8 cellular contexts compared by ENCODE assay signal in the genomic region with DNA sequence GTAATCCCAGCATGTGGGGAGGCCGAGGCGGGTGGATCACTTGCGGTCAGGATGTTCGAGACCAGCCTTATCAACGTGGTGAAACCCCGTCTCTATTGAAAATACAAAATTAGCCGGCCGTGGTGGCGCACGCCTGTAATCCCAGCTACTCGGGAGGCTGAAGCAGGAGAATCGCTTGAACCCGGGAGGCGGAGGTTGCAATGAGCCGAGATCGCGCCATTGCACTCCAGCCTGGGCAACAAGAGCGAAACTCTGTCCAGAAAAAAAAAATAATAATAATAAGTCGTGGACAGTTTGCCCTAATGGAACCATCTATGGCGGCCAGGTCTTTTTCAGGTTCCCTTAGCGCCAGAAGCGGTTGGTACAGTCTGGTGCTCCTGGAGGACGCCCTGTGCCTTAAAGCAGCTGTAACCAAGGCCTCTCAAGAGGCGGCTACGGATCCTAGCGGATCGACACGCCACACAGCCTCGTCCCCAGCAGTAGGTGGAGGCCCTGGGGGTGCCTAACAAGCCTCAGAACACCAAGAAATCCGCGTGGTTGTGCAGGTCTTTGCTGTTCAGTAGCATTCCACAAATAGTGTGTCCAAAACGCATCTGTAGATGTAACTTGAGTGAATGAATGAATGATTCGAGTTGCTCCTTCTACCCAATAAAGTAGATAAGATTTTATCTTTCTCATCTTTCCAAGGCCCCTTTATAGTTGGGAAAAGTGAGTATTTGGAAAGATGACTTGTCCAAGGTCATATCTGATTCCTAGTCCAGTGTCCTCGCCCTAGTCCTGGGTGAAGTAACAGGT. TPM values are rescaled to one million over a fixed set of nuclear protein-coding genes. Genes with fewer than 3 reads are reported as not detected.
DNase-seq lines count a peak whose midpoint lies in the region; ATAC-seq, FAIRE-seq and TF ChIP-seq lines count a peak whose summit lies in the region.

No MANE protein-coding gene starts in this region.

- H3K27me3 ChIP-seq in HUES64 (ENCODE audit: insufficient read depth, low read length) (no peaks in the 10 kb centered on the region), kidney epithelial cell (ENCODE audit: control insufficient read depth, insufficient read depth, low read length) (no peaks in the 10 kb centered on the region), suprapubic skin (no peaks in the 10 kb centered on the region)

- TF ChIP-seq CTCF in A549 (IDR thresholded peaks at IDR 0.05) (no peak), kidney epithelial cell (IDR thresholded peaks at IDR 0.05; ENCODE audit: insufficient read depth, low read length, poor library complexity, severe bottlenecking) (no peak), suprapubic skin (IDR thresholded peaks at IDR 0.05) (no peak)

- TF ChIP-seq POLR2A in A549 (IDR thresholded peaks at IDR 0.05; ENCODE audit: low read length) (no peak), suprapubic skin (IDR thresholded peaks at IDR 0.05) (no peak)

- peak overlapping the region; percentile 99 for H3K9ac ChIP-seq in HUES64 (ENCODE audit: low read depth, low read length)

- 3% methylated on average over 34 of the region's 34 CpGs for WGBS in A549 (ENCODE audit: missing lambda C conversion rate)
- under 1% methylated on average over 33 of the region's 34 CpGs for WGBS in HUES64
- 9% methylated on average over 34 of the region's 34 CpGs for WGBS in suprapubic skin

- H3K9me3 ChIP-seq in A549, result no peaks in the 10 kb centered on the region
- no peaks in the 10 kb centered on the region for H3K9me3 ChIP-seq in HUES64 (ENCODE audit: insufficient read depth, low read depth, low read length)
- no peaks in the 10 kb centered on the region for H3K9me3 ChIP-seq in suprapubic skin

- peaks cover 17% of the 10 kb centered on the region; the same call in 2 of the 3 replicates for H3K4me1 ChIP-seq in A549
- peaks cover 12% of the 10 kb centered on the region for H3K4me1 ChIP-seq in HUES64 (ENCODE audit: insufficient read depth, low read length)
- H3K4me1 ChIP-seq in suprapubic skin, result peaks cover 36% of the 10 kb centered on the region

- no peak for TF ChIP-seq EP300 in A549 (IDR thresholded peaks at IDR 0.05)
- no peak for TF ChIP-seq EP300 in suprapubic skin (IDR thresholded peaks at IDR 0.05)

- CTCF ChIA-PET in A549 (lab: Yijun Ruan, JAX), result interaction anchor here (0.6 to 1.6 kb wide), 3 partner anchors 21 to 153 kb away, joined by 3 to 6 read pairs (median 3); partner anchors contain the start of gene ANKRD2

- H3K36me3 ChIP-seq in HUES64 (ENCODE audit: insufficient read depth, low read length) (peaks cover 48% of the 10 kb centered on the region), kidney epithelial cell (ENCODE audit: control insufficient read depth, insufficient read depth, low read length) (no peaks in the 10 kb centered on the region), suprapubic skin (peaks cover 21% of the 10 kb centered on the region)

- TF ChIP-seq RAD21 in A549 (conservative IDR thresholded peaks at IDR 0.05 in 1 of 2, IDR thresholded peaks at IDR 0.05 in 1 of 2), result no peak

- H3K4me2 ChIP-seq in A549, result peak overlapping the region; percentile 72

- peak overlapping the region; percentile 82 to 90 for H3K27ac ChIP-seq in A549
- H3K27ac ChIP-seq in HUES64 (ENCODE audit: low read depth, low read length), result peak overlapping the region; percentile 87
- H3K27ac ChIP-seq in angular gyrus (ENCODE audit: low read depth, low read length), result peak overlapping the region; percentile 86
- H3K27ac ChIP-seq in suprapubic skin, result peak overlapping the region; percentile 95

- ATAC-seq in A549, result peak; percentile 49 to 56; a peak in 5 of 6 replicates
- no peak for ATAC-seq in HG02610 (IDR thresholded peaks at IDR 0.05; ENCODE audit: unreplicated experiment)
- no peak for ATAC-seq in HG03196 (IDR thresholded peaks at IDR 0.05; ENCODE audit: unreplicated experiment)

- DNase-seq in A549 (ENCODE audit: low read depth in 1 of 2, low spot score in 1 of 2) (peak in 1 of 2 experiments; percentile 40), kidney epithelial cell (ENCODE audit: low read depth) (no peak), suprapubic skin (ENCODE audit: low spot score in 2 of 2) (no peak), AG08396 (ENCODE audit: low spot score) (no peak)

- H3K4me3 ChIP-seq in A549 (peak overlapping the region; percentile 73), HUES64 (ENCODE audit: low read length) (peak overlapping the region; percentile 100), kidney epithelial cell (ENCODE audit: low read depth, low read length) (peak overlapping the region; percentile 70), suprapubic skin (peak overlapping the region; percentile 87)

- POLR2A ChIA-PET in A549 (lab: Yijun Ruan, JAX), result interaction anchor here (0.8 kb wide), 1 partner anchor 26 kb away, joined by 5 read pairs; the partner anchor contains the start of gene RRP12

- FAIRE-seq in A549 (lab: Jason Lieb, UNC), result no peak

TF ChIP-seq in A549, 52 proteins besides CTCF, POLR2A, EP300 and RAD21:
- TF ChIP-seq CBX2 (IDR thresholded peaks at IDR 0.05; ENCODE audit: borderline replicate concordance, low read depth), result no peak

RNA-seq across cellular contexts. Expression of gene PGAM1, which starts 1.0 kb away (rescaled TPM):
- polyA plus RNA-seq in A549 (2011; rRNA removed), result 459 and 516 TPM in 2 replicates
- 497 and 598 TPM in 2 replicates for polyA plus RNA-seq in A549 (2012; cell fraction: cytosol; rRNA removed)
- 365 and 373 TPM in 2 replicates for polyA plus RNA-seq in A549 (2012; cell fraction: nucleus; rRNA removed)
- polyA plus RNA-seq in A549 (2017; fragmentation: RNase III; extraction: RNeasy Plus Mini Kit Qiagen cat#74134 plus additional on column Dnase treatment), result 516 to 557 TPM (median 525 TPM) in 3 replicates
- polyA minus RNA-seq in A549 (2011; rRNA and poly(A)+ RNA removed), result 361 and 374 TPM in 2 replicates
- 722 TPM for polyA plus RNA-seq in HUES64 (2013, experiment 1 of 2)
- polyA plus RNA-seq in HUES64 (2013, experiment 2 of 2), result 705 TPM
- total RNA-seq in kidney epithelial cell, result 350 and 356 TPM in 2 replicates
- 100 to 1,000 TPM; 106 to 238 (median 209) TPM for total RNA-seq in suprapubic skin

RNA-seq across cellular contexts. Expression of gene EXOSC1, which starts 18.8 kb away (rescaled TPM):
- polyA plus RNA-seq in A549 (2011; rRNA removed), result 64.0 and 71.7 TPM in 2 replicates
- polyA plus RNA-seq in A549 (2012; cell fraction: cytosol; rRNA removed), result 61.0 and 63.8 TPM in 2 replicates
- polyA plus RNA-seq in A549 (2012; cell fraction: nucleus; rRNA removed), result 30.0 and 36.1 TPM in 2 replicates
- 54.0 to 54.8 TPM (median 54.8 TPM) in 3 replicates for polyA plus RNA-seq in A549 (2017; fragmentation: RNase III; extraction: RNeasy Plus Mini Kit Qiagen cat#74134 plus additional on column Dnase treatment)
- polyA minus RNA-seq in A549 (2011; rRNA and poly(A)+ RNA removed), result 37.4 and 41.4 TPM in 2 replicates
- polyA plus RNA-seq in HUES64 (2013, experiment 1 of 2), result 56.7 TPM
- polyA plus RNA-seq in HUES64 (2013, experiment 2 of 2), result 57.9 TPM
- 43.2 and 48.9 TPM in 2 replicates for total RNA-seq in kidney epithelial cell
- 10 to 100 TPM; 24.0 to 35.1 (median 28.5) TPM for total RNA-seq in suprapubic skin

RNA-seq across cellular contexts. Expression of gene ZDHHC16, which starts 19.0 kb away (rescaled TPM):
- polyA plus RNA-seq in A549 (2011; rRNA removed) (57.0 and 71.6 TPM in 2 replicates), A549 (2017; fragmentation: RNase III; extraction: RNeasy Plus Mini Kit Qiagen cat#74134 plus additional on column Dnase treatment) (47.7 to 53.0 TPM (median 51.0 TPM) in 3 replicates)
- 70.1 and 86.8 TPM in 2 replicates for polyA plus RNA-seq in A549 (2012; cell fraction: cytosol; rRNA removed)
- polyA plus RNA-seq in A549 (2012; cell fraction: nucleus; rRNA removed), result 65.8 and 75.7 TPM in 2 replicates
- 95.0 and 111 TPM in 2 replicates for polyA minus RNA-seq in A549 (2011; rRNA and poly(A)+ RNA removed)
- polyA plus RNA-seq in HUES64 (2013, experiment 1 of 2), result 50.6 TPM
- 43.2 TPM for polyA plus RNA-seq in HUES64 (2013, experiment 2 of 2)
- total RNA-seq in kidney epithelial cell (42.4 and 46.8 TPM in 2 replicates), suprapubic skin (10 to 100 TPM; 24.5 to 35.8 (median 28.2) TPM)

RNA-seq across cellular contexts. Expression of gene RRP12, which starts 25.8 kb away (rescaled TPM):
- 38.1 and 40.8 TPM in 2 replicates for polyA plus RNA-seq in A549 (2011; rRNA removed)
- 29.5 and 30.1 TPM in 2 replicates for polyA plus RNA-seq in A549 (2012; cell fraction: cytosol; rRNA removed)
- polyA plus RNA-seq in A549 (2012; cell fraction: nucleus; rRNA removed), result 110 and 127 TPM in 2 replicates
- 37.0 to 43.9 TPM (median 37.9 TPM) in 3 replicates for polyA plus RNA-seq in A549 (2017; fragmentation: RNase III; extraction: RNeasy Plus Mini Kit Qiagen cat#74134 plus additional on column Dnase treatment)
- polyA minus RNA-seq in A549 (2011; rRNA and poly(A)+ RNA removed), result 66.7 and 83.7 TPM in 2 replicates
- polyA plus RNA-seq in HUES64 (2013, experiment 1 of 2), result 38.9 TPM
- 27.1 TPM for polyA plus RNA-seq in HUES64 (2013, experiment 2 of 2)
- 42.6 and 43.4 TPM in 2 replicates for total RNA-seq in kidney epithelial cell
- total RNA-seq in suprapubic skin, result 10 to 100 TPM; 24.5 to 49.3 (median 48.6) TPM

Comparison
In these comparisons a context has a peak if more than half of its experiments do, and no peak if none do; other contexts are left out.
1. ATAC-seq: peak in A549 (2 of 2); none in HG02610 (single experiment) and HG03196 (single experiment).
2. Peak in every context shown above with its lines, with median percentiles within 50 percentile points of each other: H3K27ac ChIP-seq and H3K4me3 ChIP-seq.